20 cellular contexts compared by ENCODE assay signal in genomic region chr1:230421485-230421884, GRCh38. TPM values are rescaled to one million over a fixed set of nuclear protein-coding genes. Genes with fewer than 3 reads are reported as not detected.
"Had no signal": no experiment of that assay in that cellular context is flagged by ENCODE, and none has a peak within 500 bp of the region (broad histone marks: within the 10 kb centered on the region; RNA-seq: fewer than 3 reads in every experiment).

No MANE protein-coding gene starts in this region.

- H3K4me1 ChIP-seq: parathyroid adenoma had no signal

- H3K36me3 ChIP-seq: heart left ventricle, neutrophil, sigmoid colon, stomach, thoracic aorta had no signal

- H3K4me3 Mint-ChIP-seq: activated CD8-positive, alpha-beta T cell treated with anti-CD3 and anti-CD28 coated beads for 36 hours; activated naive CD8-positive, alpha-beta T cell; central memory CD8-positive, alpha-beta T cell; effector memory CD8-positive, alpha-beta T cell had no signal

- H3K9me3 Mint-ChIP-seq: central memory CD8-positive, alpha-beta T cell; effector memory CD8-positive, alpha-beta T cell had no signal

- ATAC-seq: activated CD8-positive, alpha-beta T cell treated with anti-CD3 and anti-CD28 coated beads for 36 hours; effector memory CD8-positive, alpha-beta T cell; heart left ventricle had no signal

- H3K9ac ChIP-seq: parathyroid adenoma had no signal

- H3K27ac Mint-ChIP-seq: activated CD8-positive, alpha-beta T cell treated with anti-CD3 and anti-CD28 coated beads for 36 hours; activated naive CD8-positive, alpha-beta T cell; effector memory CD8-positive, alpha-beta T cell; naive B cell; WTC11 had no signal

- H2AFZ ChIP-seq: parathyroid adenoma had no signal

- H3K9me3 ChIP-seq: heart left ventricle, neutrophil, sigmoid colon, thoracic aorta had no signal

- DNase-seq: activated CD4-positive, alpha-beta T cell treated with anti-CD3 and anti-CD28 coated beads for 4 hours; activated CD8-positive, alpha-beta T cell treated with anti-CD3 and anti-CD28 coated beads for 36 hours; activated gamma-delta T cell treated with Interleukin-2 at 50 U/mL for 16 hours; amniotic stem cell; effector memory CD8-positive, alpha-beta T cell; heart left ventricle; naive B cell; sigmoid colon; stimulated activated CD4-positive, alpha-beta T cell treated with anti-CD3 and anti-CD28 coated beads, Interleukin-1b, Interleukin-23, amount 100 ng/mL, for 48 hours; stomach had no signal

- H3K4me1 Mint-ChIP-seq: central memory CD8-positive, alpha-beta T cell had no signal

- H3K36me3 Mint-ChIP-seq: activated naive CD8-positive, alpha-beta T cell had no signal

- H3K27ac ChIP-seq: epithelial cell of prostate, heart left ventricle, neutrophil, parathyroid adenoma, sigmoid colon, stomach, thoracic aorta had no signal

- H3K4me3 ChIP-seq: heart left ventricle, lung, sigmoid colon, stomach, thoracic aorta had no signal

- FAIRE-seq: frontal cortex, TTC549 had no signal

RNA-seq across cellular contexts. Expression of gene PGBD5, which starts 4.6 kb away (rescaled TPM):
- total RNA-seq: activated CD8-positive, alpha-beta T cell treated with anti-CD3 and anti-CD28 coated beads for 36 hours had no signal
